1 cellular context compared by ENCODE assay signal in the genomic region with DNA sequence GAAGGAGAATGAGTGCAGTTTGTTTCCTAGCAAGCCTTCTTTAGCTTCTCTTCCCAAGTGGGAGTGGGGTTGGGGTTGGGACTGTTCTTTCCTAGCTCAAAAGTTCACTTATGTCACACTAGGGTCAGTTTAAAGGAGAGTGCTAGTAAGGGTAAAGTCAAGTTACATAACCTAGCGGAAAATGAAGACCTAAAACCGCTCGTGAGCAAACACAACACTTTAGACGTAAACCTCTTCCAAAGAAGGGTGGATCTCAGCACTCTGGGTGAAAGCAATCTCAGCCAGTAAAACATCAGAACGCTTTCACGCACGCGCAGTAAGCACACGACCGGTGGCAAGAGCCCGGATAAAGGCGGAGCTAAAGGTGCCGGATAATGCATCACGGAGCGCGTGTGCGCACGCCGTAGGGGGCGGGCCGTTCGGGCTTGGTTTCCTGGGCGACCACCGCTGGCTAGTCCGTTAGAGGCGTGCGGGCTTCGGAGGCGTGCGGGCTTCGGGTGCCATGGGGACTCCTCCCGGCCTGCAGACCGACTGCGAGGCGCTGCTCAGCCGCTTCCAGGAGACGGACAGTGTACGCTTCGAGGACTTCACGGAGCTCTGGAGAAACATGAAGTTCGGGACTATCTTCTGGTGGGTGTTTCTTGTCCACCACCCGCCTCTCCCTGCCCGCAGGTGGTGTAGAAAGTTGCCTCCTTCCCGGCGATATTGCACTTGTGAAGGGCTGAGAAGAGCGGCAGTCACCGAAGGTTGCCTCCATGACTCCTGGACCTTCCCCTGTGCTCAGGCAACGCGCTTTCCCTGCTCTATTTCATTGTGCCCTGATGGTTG.
TF ChIP-seq lines count a peak whose summit lies in the region.

TSS of gene SNAPC1 (plus strand) at position 462 of the 828 bp plus-strand sequence. CDS start at position 503, 41 bp downstream.

TF ChIP-seq in HepG2, 621 proteins besides CTCF, POLR2A, EP300 and RAD21 (continued from another document and continues in another):
- TF ChIP-seq, protein P1, sequence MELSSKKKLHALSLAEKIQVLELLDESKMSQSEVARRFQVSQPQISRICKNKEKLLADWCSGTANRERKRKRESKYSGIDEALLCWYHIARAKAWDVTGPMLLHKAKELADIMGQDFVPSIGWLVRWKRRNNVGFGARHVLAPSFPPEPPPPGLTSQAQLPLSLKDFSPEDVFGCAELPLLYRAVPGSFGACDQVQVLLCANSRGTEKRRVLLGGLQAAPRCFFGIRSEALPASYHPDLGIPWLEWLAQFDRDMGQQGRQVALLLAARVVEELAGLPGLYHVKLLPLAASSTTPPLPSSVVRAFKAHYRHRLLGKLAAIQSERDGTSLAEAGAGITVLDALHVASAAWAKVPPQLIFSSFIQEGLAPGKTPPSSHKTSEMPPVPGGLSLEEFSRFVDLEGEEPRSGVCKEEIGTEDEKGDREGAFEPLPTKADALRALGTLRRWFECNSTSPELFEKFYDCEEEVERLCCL (CRISPR knock-in tag; IDR thresholded peaks at IDR 0.05; ENCODE audit: borderline replicate concordance): peak; percentile 81; the same call in 1 of the 2 replicates
- TF ChIP-seq ZFP91 (CRISPR knock-in tag; IDR thresholded peaks at IDR 0.05; ENCODE audit: borderline replicate concordance) (peak; percentile 80; the same call in 1 of the 2 replicates), ZNF350 (CRISPR knock-in tag; IDR thresholded peaks at IDR 0.05; ENCODE audit: borderline replicate concordance, low read depth) (peak; percentile 76; the same call in 1 of the 2 replicates), ZBTB20 (CRISPR knock-in tag; IDR thresholded peaks at IDR 0.05; ENCODE audit: borderline replicate concordance, low read depth) (peak; percentile 36; the same call in 1 of the 2 replicates), ETV5 (CRISPR knock-in tag; IDR thresholded peaks at IDR 0.05; ENCODE audit: borderline replicate concordance) (peak; percentile 30; the same call in 1 of the 2 replicates), NCOA2 (CRISPR knock-in tag; IDR thresholded peaks at IDR 0.05) (0 out of 2 replicates have a peak, but pooled peaks have one; percentile 3), ATF7-NPFF (CRISPR knock-in tag; IDR thresholded peaks at IDR 0.05; ENCODE audit: low read depth) (0 out of 2 replicates have a peak, but pooled peaks have one; percentile 41), ZNF747 (CRISPR knock-in tag; IDR thresholded peaks at IDR 0.05; ENCODE audit: borderline replicate concordance) (0 out of 2 replicates have a peak, but pooled peaks have one; percentile 52), FOXP4 (CRISPR knock-in tag; IDR thresholded peaks at IDR 0.05) (peak; percentile 49; the same call in 1 of the 2 replicates), ZNF781 (CRISPR knock-in tag; IDR thresholded peaks at IDR 0.05; ENCODE audit: borderline replicate concordance, not compliant biosample characterization) (peak; percentile 67), GFI1 (CRISPR knock-in tag; IDR thresholded peaks at IDR 0.05; ENCODE audit: borderline replicate concordance) (peak; percentile 68; the same call in 1 of the 2 replicates), CREM (IDR thresholded peaks at IDR 0.05) (peak; percentile 61; the same call in 1 of the 2 replicates), CREM (CRISPR knock-in tag; IDR thresholded peaks at IDR 0.05) (no peak), KDM5B (CRISPR knock-in tag; IDR thresholded peaks at IDR 0.05; ENCODE audit: borderline replicate concordance) (peak; percentile 52; the same call in 1 of the 2 replicates), ZNF790 (CRISPR knock-in tag; IDR thresholded peaks at IDR 0.05; ENCODE audit: borderline replicate concordance) (0 out of 2 replicates have a peak, but pooled peaks have one; percentile 43), NR1H2 (CRISPR knock-in tag; IDR thresholded peaks at IDR 0.05; ENCODE audit: borderline replicate concordance, low read depth) (no peak), KDM2A (CRISPR knock-in tag; IDR thresholded peaks at IDR 0.05; ENCODE audit: borderline replicate concordance, low read depth) (peak; percentile 49; the same call in 1 of the 2 replicates), PHF20 (CRISPR knock-in tag; IDR thresholded peaks at IDR 0.05) (peak; percentile 58), HIVEP1 (CRISPR knock-in tag; IDR thresholded peaks at IDR 0.05) (0 out of 2 replicates have a peak, but pooled peaks have one; percentile 25), KAT8 (CRISPR knock-in tag; IDR thresholded peaks at IDR 0.05) (peak; percentile 68), ZNF616 (CRISPR knock-in tag; IDR thresholded peaks at IDR 0.05; ENCODE audit: low read depth) (0 out of 2 replicates have a peak, but pooled peaks have one; percentile 35)
- TF ChIP-seq, protein P2, sequence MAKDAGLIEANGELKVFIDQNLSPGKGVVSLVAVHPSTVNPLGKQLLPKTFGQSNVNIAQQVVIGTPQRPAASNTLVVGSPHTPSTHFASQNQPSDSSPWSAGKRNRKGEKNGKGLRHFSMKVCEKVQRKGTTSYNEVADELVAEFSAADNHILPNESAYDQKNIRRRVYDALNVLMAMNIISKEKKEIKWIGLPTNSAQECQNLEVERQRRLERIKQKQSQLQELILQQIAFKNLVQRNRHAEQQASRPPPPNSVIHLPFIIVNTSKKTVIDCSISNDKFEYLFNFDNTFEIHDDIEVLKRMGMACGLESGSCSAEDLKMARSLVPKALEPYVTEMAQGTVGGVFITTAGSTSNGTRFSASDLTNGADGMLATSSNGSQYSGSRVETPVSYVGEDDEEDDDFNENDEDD (CRISPR knock-in tag; IDR thresholded peaks at IDR 0.05; ENCODE audit: borderline replicate concordance): peak; percentile 24; the same call in 1 of the 2 replicates
- TF ChIP-seq, protein P3, sequence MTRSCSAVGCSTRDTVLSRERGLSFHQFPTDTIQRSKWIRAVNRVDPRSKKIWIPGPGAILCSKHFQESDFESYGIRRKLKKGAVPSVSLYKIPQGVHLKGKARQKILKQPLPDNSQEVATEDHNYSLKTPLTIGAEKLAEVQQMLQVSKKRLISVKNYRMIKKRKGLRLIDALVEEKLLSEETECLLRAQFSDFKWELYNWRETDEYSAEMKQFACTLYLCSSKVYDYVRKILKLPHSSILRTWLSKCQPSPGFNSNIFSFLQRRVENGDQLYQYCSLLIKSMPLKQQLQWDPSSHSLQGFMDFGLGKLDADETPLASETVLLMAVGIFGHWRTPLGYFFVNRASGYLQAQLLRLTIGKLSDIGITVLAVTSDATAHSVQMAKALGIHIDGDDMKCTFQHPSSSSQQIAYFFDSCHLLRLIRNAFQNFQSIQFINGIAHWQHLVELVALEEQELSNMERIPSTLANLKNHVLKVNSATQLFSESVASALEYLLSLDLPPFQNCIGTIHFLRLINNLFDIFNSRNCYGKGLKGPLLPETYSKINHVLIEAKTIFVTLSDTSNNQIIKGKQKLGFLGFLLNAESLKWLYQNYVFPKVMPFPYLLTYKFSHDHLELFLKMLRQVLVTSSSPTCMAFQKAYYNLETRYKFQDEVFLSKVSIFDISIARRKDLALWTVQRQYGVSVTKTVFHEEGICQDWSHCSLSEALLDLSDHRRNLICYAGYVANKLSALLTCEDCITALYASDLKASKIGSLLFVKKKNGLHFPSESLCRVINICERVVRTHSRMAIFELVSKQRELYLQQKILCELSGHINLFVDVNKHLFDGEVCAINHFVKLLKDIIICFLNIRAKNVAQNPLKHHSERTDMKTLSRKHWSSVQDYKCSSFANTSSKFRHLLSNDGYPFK (CRISPR knock-in tag; IDR thresholded peaks at IDR 0.05; ENCODE audit: borderline replicate concordance): peak; percentile 52; the same call in 1 of the 2 replicates
- TF ChIP-seq, protein P4, sequence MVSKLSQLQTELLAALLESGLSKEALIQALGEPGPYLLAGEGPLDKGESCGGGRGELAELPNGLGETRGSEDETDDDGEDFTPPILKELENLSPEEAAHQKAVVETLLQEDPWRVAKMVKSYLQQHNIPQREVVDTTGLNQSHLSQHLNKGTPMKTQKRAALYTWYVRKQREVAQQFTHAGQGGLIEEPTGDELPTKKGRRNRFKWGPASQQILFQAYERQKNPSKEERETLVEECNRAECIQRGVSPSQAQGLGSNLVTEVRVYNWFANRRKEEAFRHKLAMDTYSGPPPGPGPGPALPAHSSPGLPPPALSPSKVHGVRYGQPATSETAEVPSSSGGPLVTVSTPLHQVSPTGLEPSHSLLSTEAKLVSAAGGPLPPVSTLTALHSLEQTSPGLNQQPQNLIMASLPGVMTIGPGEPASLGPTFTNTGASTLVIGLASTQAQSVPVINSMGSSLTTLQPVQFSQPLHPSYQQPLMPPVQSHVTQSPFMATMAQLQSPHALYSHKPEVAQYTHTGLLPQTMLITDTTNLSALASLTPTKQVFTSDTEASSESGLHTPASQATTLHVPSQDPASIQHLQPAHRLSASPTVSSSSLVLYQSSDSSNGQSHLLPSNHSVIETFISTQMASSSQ (IDR thresholded peaks at IDR 0.05; ENCODE audit: low read depth): no peak
- TF ChIP-seq, protein P4 (CRISPR knock-in tag; IDR thresholded peaks at IDR 0.05; ENCODE audit: borderline replicate concordance): 0 out of 2 replicates have a peak, but pooled peaks have one; percentile 18
